ENCODE assay signal across 24 cellular contexts in genomic region chr2:135212757-135213156, GRCh38.
DNase-seq lines count a peak whose midpoint lies in the region; ATAC-seq and TF ChIP-seq lines count a peak whose summit lies in the region.
"Had no signal": no experiment of that assay in that cellular context is flagged by ENCODE, and none has a peak within 500 bp of the region (broad histone marks: within the 10 kb centered on the region; RNA-seq: fewer than 3 reads in every experiment).

No MANE protein-coding gene starts in this region.

- ATAC-seq in left cardiac atrium (peak; percentile 48 to 50), HG02852 (IDR thresholded peaks at IDR 0.05; ENCODE audit: unreplicated experiment) (no peak), HG03025 (IDR thresholded peaks at IDR 0.05; ENCODE audit: low FRiP score, unreplicated experiment) (no peak)
- ATAC-seq: activated T-helper 17 cell treated with anti-CD3 and anti-CD28 coated beads, Interleukin-2, amount 50 U/mL, for 72 hours; body of pancreas; stimulated activated naive B cell treated with anti-CD40 and anti-IgM and Interleukin-4, amounts not matched to agents 10 μg/mL and 1 μg/mL and 100 μg/mL, for 72 hours had no signal

- peak overlapping the region; percentile 69 for H3K27ac ChIP-seq in HUES48 (ENCODE audit: low read depth, low read length)
- H3K27ac ChIP-seq: body of pancreas, Peyer's patch, prostate gland, SJSA1, skin epidermis, testis, uterus, VCaP had no signal

- no peak for TF ChIP-seq CTCF in astrocyte of the cerebellum (IDR thresholded peaks at IDR 0.05; ENCODE audit: low read depth, low read length, missing control alignments)

- peaks cover 13% of the 10 kb centered on the region for H3K4me1 ChIP-seq in HUES48 (ENCODE audit: control insufficient read depth, insufficient read depth, low read length)
- H3K4me1 ChIP-seq: body of pancreas, Peyer's patch, prostate gland, SJSA1, testis, uterus had no signal

- intact Hi-C loops in left cardiac atrium (cut with DNase I), result no loop called here

- H3K4me3 ChIP-seq in HUES48 (ENCODE audit: low read depth, low read length), result no peak overlapping the region
- H3K4me3 ChIP-seq in astrocyte of the cerebellum (ENCODE audit: low read depth, low read length), result no peak overlapping the region
- H3K4me3 ChIP-seq: body of pancreas, lung, Peyer's patch, prostate gland, SJSA1, skin epidermis, testis, uterus had no signal

- in situ Hi-C loops in astrocyte of the cerebellum (cut with HindIII; ENCODE audit: low sequenced_read_pairs), result no loop called here

- H3K9ac ChIP-seq in HUES48 (ENCODE audit: low read depth, low read length), result no peak overlapping the region

- H3K9me3 ChIP-seq in HUES48 (ENCODE audit: control insufficient read depth, insufficient read depth, low read length), result no peaks in the 10 kb centered on the region
- H3K9me3 ChIP-seq: body of pancreas, Peyer's patch, prostate gland, SJSA1, testis, uterus had no signal

- peaks cover 9% of the 10 kb centered on the region for H3K36me3 ChIP-seq in HUES48 (ENCODE audit: control insufficient read depth, insufficient read depth, low read length)
- H3K36me3 ChIP-seq: Peyer's patch, prostate gland, SJSA1, uterus had no signal

- no peaks in the 10 kb centered on the region for H3K27me3 ChIP-seq in HUES48 (ENCODE audit: control insufficient read depth, insufficient read depth, low read length)
- H3K27me3 ChIP-seq: body of pancreas, Peyer's patch, SJSA1, testis, uterus had no signal

- DNase-seq in astrocyte of the cerebellum (ENCODE audit: low read depth) (peak; percentile 11), left cardiac atrium (no peak), myocyte (ENCODE audit: low read depth) (peak; percentile 11), HuH-7 (ENCODE audit: low spot score) (no peak)
- DNase-seq: activated CD4-positive, alpha-beta T cell treated with anti-CD3 and anti-CD28 coated beads, Interleukin-2, amount 10 ng/mL, durations not matched to agents 7 days and 5 days; body of pancreas; CD4-positive, CD25-positive, alpha-beta regulatory T cell; DMS 273 treated with DMSO at 0.1 percent for 48 hours; effector memory CD4-positive, alpha-beta T cell; NCI-H2081 treated with DMSO at 0.1 percent for 48 hours; Peyer's patch; stimulated activated CD4-positive, alpha-beta T cell treated with anti-CD3 and anti-CD28 coated beads, Interleukin-2, amount 100 ng/mL, for 48 hours; stimulated activated naive B cell treated with anti-CD40 and anti-IgM and Interleukin-4, amounts not matched to agents 10 μg/mL and 1 μg/mL and 100 μg/mL, for 72 hours; testis; uterus had no signal

Comparison
In these comparisons a context has a peak if more than half of its experiments do, and no peak if none do; other contexts are left out.
1. DNase-seq: peak in astrocyte of the cerebellum (single experiment) and myocyte (single experiment); none in left cardiac atrium (single experiment) and HuH-7 (single experiment).
2. ATAC-seq: peak in left cardiac atrium (2 of 2); none in HG02852 (single experiment) and HG03025 (single experiment).